ENCODE assay signal across 1 cellular context in genomic region chr2:18623782-18624181, GRCh38.
TF ChIP-seq lines count a peak whose summit lies in the region.

No MANE protein-coding gene starts in this region.

TF ChIP-seq in HepG2, 621 proteins besides CTCF, POLR2A, EP300 and RAD21 (continued from another document):
- TF ChIP-seq, protein P1, sequence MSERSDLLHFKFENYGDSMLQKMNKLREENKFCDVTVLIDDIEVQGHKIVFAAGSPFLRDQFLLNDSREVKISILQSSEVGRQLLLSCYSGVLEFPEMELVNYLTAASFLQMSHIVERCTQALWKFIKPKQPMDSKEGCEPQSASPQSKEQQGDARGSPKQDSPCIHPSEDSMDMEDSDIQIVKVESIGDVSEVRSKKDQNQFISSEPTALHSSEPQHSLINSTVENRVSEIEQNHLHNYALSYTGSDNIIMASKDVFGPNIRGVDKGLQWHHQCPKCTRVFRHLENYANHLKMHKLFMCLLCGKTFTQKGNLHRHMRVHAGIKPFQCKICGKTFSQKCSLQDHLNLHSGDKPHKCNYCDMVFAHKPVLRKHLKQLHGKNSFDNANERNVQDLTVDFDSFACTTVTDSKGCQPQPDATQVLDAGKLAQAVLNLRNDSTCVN (CRISPR knock-in tag; IDR thresholded peaks at IDR 0.05; ENCODE audit: borderline replicate concordance): no peak
- no peak for TF ChIP-seq NR1H2 (CRISPR knock-in tag; IDR thresholded peaks at IDR 0.05; ENCODE audit: borderline replicate concordance, low read depth)
- no peak for TF ChIP-seq ZKSCAN5 (CRISPR knock-in tag; IDR thresholded peaks at IDR 0.05)
- no peak for TF ChIP-seq RELA (CRISPR knock-in tag; IDR thresholded peaks at IDR 0.05)
- TF ChIP-seq ZBTB25 (CRISPR knock-in tag; IDR thresholded peaks at IDR 0.05): no peak
- no peak for TF ChIP-seq AGO1 (IDR thresholded peaks at IDR 0.05; ENCODE audit: low read depth, low read length, poor library complexity, severe bottlenecking)
- TF ChIP-seq ZSCAN12 (CRISPR knock-in tag; IDR thresholded peaks at IDR 0.05): no peak
